Comparison of ENCODE assay signal across 1 cellular context in genomic region chr9:6079386-6079785, GRCh38.
TF ChIP-seq lines count a peak whose summit lies in the region.

No MANE protein-coding gene starts in this region.

TF ChIP-seq in WTC11, 78 proteins besides CTCF, POLR2A, EP300 and RAD21 (continued from another document):
- TF ChIP-seq OVOL2 (CRISPR knock-in tag; IDR thresholded peaks at IDR 0.05; ENCODE audit: borderline replicate concordance) (no peak), ATF6 (CRISPR knock-in tag; IDR thresholded peaks at IDR 0.05) (no peak), HMGA2 (CRISPR knock-in tag; IDR thresholded peaks at IDR 0.05) (no peak), GTF2I (CRISPR knock-in tag; conservative IDR thresholded peaks at IDR 0.05) (no peak), MXD4 (CRISPR knock-in tag; IDR thresholded peaks at IDR 0.05; ENCODE audit: borderline replicate concordance) (no peak), ZMAT4 (CRISPR knock-in tag; IDR thresholded peaks at IDR 0.05) (no peak), GRHL2 (CRISPR knock-in tag; IDR thresholded peaks at IDR 0.05; ENCODE audit: insufficient replicate concordance, severe bottlenecking) (no peak)
TF ChIP-seq in WTC11: peak in this region for 0.
